In genomic region chr11:14974723-14975587, GRCh38 we compare ENCODE assay signal across 8 cellular contexts. TPM values are rescaled to one million over a fixed set of nuclear protein-coding genes. Genes with fewer than 3 reads are reported as not detected.
A peak's percentile ranks its signal among the peaks of the same experiment; 100 is the strongest.
DNase-seq lines count a peak whose midpoint lies in the region; ATAC-seq and TF ChIP-seq lines count a peak whose summit lies in the region.

No MANE protein-coding gene starts in this region.

- H3K36me3 ChIP-seq in DOHH2 (ENCODE audit: control insufficient read depth, low read length): no peaks in the 10 kb centered on the region
- H3K36me3 ChIP-seq in adipocyte (ENCODE audit: control insufficient read depth, insufficient read depth, low read length, severe bottlenecking): no peaks in the 10 kb centered on the region
- H3K36me3 ChIP-seq in iPS-18a (ENCODE audit: control insufficient read depth, low read depth, low read length): no peaks in the 10 kb centered on the region
- no peaks in the 10 kb centered on the region for H3K36me3 ChIP-seq in sigmoid colon

- H3K27ac ChIP-seq in DOHH2 (ENCODE audit: low read depth, low read length): no peak overlapping the region
- H3K27ac ChIP-seq in iPS-18a (ENCODE audit: low read length): no peak overlapping the region
- H3K27ac ChIP-seq in sigmoid colon: no peak overlapping the region

- peak; percentile 49 for ATAC-seq in HG02759 (IDR thresholded peaks at IDR 0.05; ENCODE audit: unreplicated experiment)

- 3 to 4% methylated on average over 32 of the region's 32 CpGs for WGBS in sigmoid colon, 2 donors

- no peak for TF ChIP-seq POLR2A in sigmoid colon (IDR thresholded peaks at IDR 0.05)

- H3K9me3 ChIP-seq in DOHH2 (ENCODE audit: control insufficient read depth, insufficient read depth, low read length): no peaks in the 10 kb centered on the region
- H3K9me3 ChIP-seq in adipocyte (ENCODE audit: control insufficient read depth, low read length): no peaks in the 10 kb centered on the region
- no peaks in the 10 kb centered on the region for H3K9me3 ChIP-seq in iPS-18a (ENCODE audit: control insufficient read depth, low read depth, low read length)
- H3K9me3 ChIP-seq in sigmoid colon: no peaks in the 10 kb centered on the region

- no peaks in the 10 kb centered on the region for H3K79me2 ChIP-seq in DOHH2 (ENCODE audit: control insufficient read depth, low read length)

- intact Hi-C loops in sigmoid colon (cut with DNase I): loop anchor here (5.0 kb wide), 1 partner anchor 97 kb away; the partner anchor contains the start of gene CALCB

- DNase-seq in SKM-1 (lab: John Stamatoyannopoulos, UW; ENCODE audit: unreplicated experiment) (peak; percentile 23), adipocyte (ENCODE audit: low read depth) (peak; percentile 19), sigmoid colon (no peak), NCI-H1930 (lab: John Stamatoyannopoulos, UW) (no peak)
- peak; percentile 40 to 47 for DNase-seq in stimulated activated CD4-positive, alpha-beta T cell treated with anti-CD3 and anti-CD28 coated beads, Interleukin-1b, Interleukin-23, amount 100 ng/mL, for 4 hours (ENCODE audit: low read depth in 2 of 2)

- H4K20me1 ChIP-seq in DOHH2 (ENCODE audit: control insufficient read depth, insufficient read depth, low read depth, low read length): no peaks in the 10 kb centered on the region

- H3K4me1 ChIP-seq in DOHH2 (ENCODE audit: control insufficient read depth, low read length) (no peaks in the 10 kb centered on the region), adipocyte (ENCODE audit: control insufficient read depth, insufficient read depth, low read length) (peaks cover 17% of the 10 kb centered on the region), iPS-18a (ENCODE audit: control insufficient read depth, low read depth, low read length) (peaks cover 25% of the 10 kb centered on the region), sigmoid colon (peaks cover 0 to 32% (median 30%) of the 10 kb centered on the region in 4 donors)

- H3K27me3 ChIP-seq in DOHH2 (ENCODE audit: control insufficient read depth, low read length): peaks cover 28% of the 10 kb centered on the region
- H3K27me3 ChIP-seq in adipocyte (replicated peaks; ENCODE audit: control insufficient read depth, insufficient read depth, low read length): peaks cover 69% of the 10 kb centered on the region
- H3K27me3 ChIP-seq in iPS-18a (ENCODE audit: control insufficient read depth, insufficient read depth, low read length): peaks cover 82% of the 10 kb centered on the region
- H3K27me3 ChIP-seq in sigmoid colon: peaks cover 38 to 83% (median 62%) of the 10 kb centered on the region in 3 donors

- no peak for TF ChIP-seq EP300 in sigmoid colon (IDR thresholded peaks at IDR 0.05)

- no peak overlapping the region for H3K9ac ChIP-seq in adipocyte (ENCODE audit: low read length)
- H3K9ac ChIP-seq in iPS-18a (ENCODE audit: low read length): peak overlapping the region; percentile 26

- H3K4me3 ChIP-seq in DOHH2 (ENCODE audit: low read length) (no peak overlapping the region), adipocyte (ENCODE audit: low read length) (peak overlapping the region; percentile 38), iPS-18a (ENCODE audit: low read length) (peak overlapping the region; percentile 62), sigmoid colon (peak overlapping the region in 2 of 4 donors; percentile 20)

- TF ChIP-seq CTCF in DOHH2 (IDR thresholded peaks at IDR 0.05; ENCODE audit: low read depth, low read length, poor library complexity, severe bottlenecking) (peak; percentile 85), sigmoid colon (IDR thresholded peaks at IDR 0.05) (peak in 1 of 4 experiments; percentile 16)

- H3F3A ChIP-seq in DOHH2 (ENCODE audit: control insufficient read depth, insufficient read depth): no peaks in the 10 kb centered on the region

- H3K9me2 ChIP-seq in DOHH2 (replicated peaks; ENCODE audit: control insufficient read depth, low read length): no peaks in the 10 kb centered on the region

- no peak overlapping the region for H3K4me2 ChIP-seq in DOHH2 (ENCODE audit: low read length)

RNA-seq across cellular contexts. Expression of gene CALCA, which starts 2.8 kb away (rescaled TPM):
- under 1 TPM in 2 of 4 donors, not detected in 2; 0.36 to 0.66 TPM for total RNA-seq in sigmoid colon
- polyA plus RNA-seq in sigmoid colon: 1 to 10 TPM in 1 of 3 donors, not detected in 2; 1.2 TPM

Comparison
In these comparisons a context has a peak if more than half of its experiments do, and no peak if none do; other contexts are left out.
1. DNase-seq: peak in SKM-1 (single experiment), adipocyte (single experiment) and stimulated activated CD4-positive, alpha-beta T cell treated with anti-CD3 and anti-CD28 coated beads, Interleukin-1b, Interleukin-23, amount 100 ng/mL, for 4 hours (2 of 2); none in sigmoid colon (single experiment) and NCI-H1930 (0 of 2).